10 cellular contexts compared by ENCODE assay signal in genomic region chr22:38513063-38513462, GRCh38. TPM values are rescaled to one million over a fixed set of nuclear protein-coding genes. Genes with fewer than 3 reads are reported as not detected.
A peak's percentile ranks its signal among the peaks of the same experiment; 100 is the strongest.
DNase-seq lines count a peak whose midpoint lies in the region; ATAC-seq and TF ChIP-seq lines count a peak whose summit lies in the region.
"Had no signal": no experiment of that assay in that cellular context is flagged by ENCODE, and none has a peak within 500 bp of the region (broad histone marks: within the 10 kb centered on the region; RNA-seq: fewer than 3 reads in every experiment).

No MANE protein-coding gene starts in this region.

- no peak overlapping the region for H3K4me3 ChIP-seq in GM23338
- no peak overlapping the region for H3K4me3 ChIP-seq in left lung
- no peak overlapping the region for H3K4me3 ChIP-seq in stomach
- no peak overlapping the region for H3K4me3 ChIP-seq in foreskin fibroblast (ENCODE audit: low read depth in 1 of 2, low read length in 2 of 2)

- WGBS in stomach, 5 donors: 52 to 79% (median 75%) methylated on average over 1 of the region's 1 CpG

- no peaks in the 10 kb centered on the region for H3K9me3 ChIP-seq in left lung
- H3K9me3 ChIP-seq in stomach: no peaks in the 10 kb centered on the region

- H3K4me3 Mint-ChIP-seq in GM23338: no peak overlapping the region
- H3K4me3 Mint-ChIP-seq: dendritic cell treated with granulocyte-macrophage colony-stimulating factor and Interleukin-4, amounts not matched to agents 40 ng/mL and 50 ng/mL, for 4 days had no signal

- peak; percentile 49 to 65 for TF ChIP-seq CTCF in GM23338 (conservative IDR thresholded peaks at IDR 0.05; ENCODE audit: low read depth in 2 of 2)
- TF ChIP-seq CTCF in left lung (IDR thresholded peaks at IDR 0.05): no peak
- TF ChIP-seq CTCF in stomach (IDR thresholded peaks at IDR 0.05): no peak
- no peak for TF ChIP-seq CTCF in foreskin fibroblast (IDR thresholded peaks at IDR 0.05; ENCODE audit: low read depth, low read length)

- intact Hi-C loops in left lung (cut with DNase I): no loop called here
- intact Hi-C loops in stomach (cut with DNase I; ENCODE audit: low total_unique reads): no loop called here

- H3K79me2 ChIP-seq in GM23338 (replicated peaks; ENCODE audit: insufficient read depth): no peaks in the 10 kb centered on the region

- H3K27me3 ChIP-seq in GM23338 (ENCODE audit: insufficient read depth): no peaks in the 10 kb centered on the region
- H3K27me3 ChIP-seq in left lung: no peaks in the 10 kb centered on the region
- H3K27me3 ChIP-seq in stomach: no peaks in the 10 kb centered on the region

- peaks cover 13% of the 10 kb centered on the region; the same call in 1 of the 2 replicates for H3F3A ChIP-seq in GM23338 (replicated peaks; ENCODE audit: low read depth)

- peak overlapping the region; percentile 87; the same call in 1 of the 2 replicates for H3K27ac Mint-ChIP-seq in GM23338
- H3K27ac Mint-ChIP-seq: dendritic cell treated with granulocyte-macrophage colony-stimulating factor and Interleukin-4, amounts not matched to agents 40 ng/mL and 50 ng/mL, for 4 days had no signal

- H3K36me3 Mint-ChIP-seq in GM23338 (ENCODE audit: low read depth): no peaks in the 10 kb centered on the region

- peak overlapping the region; percentile 40 for H3K4me2 ChIP-seq in GM23338

- no peaks in the 10 kb centered on the region for H3K36me3 ChIP-seq in GM23338 (ENCODE audit: insufficient read depth)
- H3K36me3 ChIP-seq in left lung: no peaks in the 10 kb centered on the region
- no peaks in the 10 kb centered on the region for H3K36me3 ChIP-seq in stomach

- H3K4me1 ChIP-seq in GM23338 (ENCODE audit: insufficient read depth) (peaks cover 23% of the 10 kb centered on the region), left lung (no peaks in the 10 kb centered on the region), stomach (no peaks in the 10 kb centered on the region)

- no peaks in the 10 kb centered on the region for H3K9me3 Mint-ChIP-seq in GM23338
- H3K9me3 Mint-ChIP-seq: dendritic cell treated with granulocyte-macrophage colony-stimulating factor and Interleukin-4, amounts not matched to agents 40 ng/mL and 50 ng/mL, for 4 days had no signal

- H2AFZ ChIP-seq in GM23338: no peak overlapping the region

- peaks cover 17% of the 10 kb centered on the region for H3K27me3 Mint-ChIP-seq in GM23338 (ENCODE audit: insufficient read depth, low read depth, poor library complexity)

- H3K27ac ChIP-seq in GM23338 (ENCODE audit: low read depth) (peak overlapping the region; percentile 70; the same call in 1 of the 2 replicates), left lung (no peak overlapping the region), stomach (no peak overlapping the region), caudate nucleus (ENCODE audit: low read depth, low read length) (no peak overlapping the region)

- H3K9me2 ChIP-seq in GM23338 (ENCODE audit: insufficient read depth): no peaks in the 10 kb centered on the region

- no peaks in the 10 kb centered on the region for H4K20me1 ChIP-seq in GM23338 (replicated peaks; ENCODE audit: insufficient read depth)

- peaks cover 34% of the 10 kb centered on the region for H3K4me1 Mint-ChIP-seq in GM23338

- ATAC-seq in GM23338 (peak; percentile 92), left lung (peak; percentile 19), HG02610 (IDR thresholded peaks at IDR 0.05; ENCODE audit: unreplicated experiment) (no peak)

- no peak for TF ChIP-seq EP300 in stomach (IDR thresholded peaks at IDR 0.05)

- TF ChIP-seq POLR2A in stomach (IDR thresholded peaks at IDR 0.05): no peak

- peak; percentile 35 for DNase-seq in COLO668 (lab: John Stamatoyannopoulos, UW; ENCODE audit: unreplicated experiment)
- DNase-seq in GM23338 (ENCODE audit: low spot score): peak; percentile 74
- peak; percentile 10 to 12 for DNase-seq in activated CD4-positive, alpha-beta T cell treated with anti-CD3 and anti-CD28 coated beads, Interleukin-2, amount 50 U/mL, for 4 hours
- DNase-seq in left lung: no peak
- no peak for DNase-seq in stomach
- no peak for DNase-seq in caudate nucleus (lab: John Stamatoyannopoulos, UW)
- DNase-seq in foreskin fibroblast: no peak

TF ChIP-seq in GM23338, 12 proteins besides CTCF, POLR2A, EP300 and RAD21 (continues in another document):
- TF ChIP-seq EZH2 (IDR thresholded peaks at IDR 0.05; ENCODE audit: low read depth, unreplicated experiment) (no peak), REST (IDR thresholded peaks at IDR 0.05; ENCODE audit: unreplicated experiment) (no peak), STAT1 (IDR thresholded peaks at IDR 0.05; ENCODE audit: unreplicated experiment) (no peak), ZNF331 (CRISPR knock-in tag; IDR thresholded peaks at IDR 0.05; ENCODE audit: low read depth) (no peak), JUNB (IDR thresholded peaks at IDR 0.05; ENCODE audit: unreplicated experiment) (no peak)

RNA-seq across cellular contexts. Expression of gene DDX17, which starts 7.0 kb away (rescaled TPM):
- total RNA-seq in GM23338 (2014; rRNA removed; shearing (Covaris generic)): 452 and 603 TPM in 2 replicates
- polyA plus RNA-seq in GM23338 (2016; fragmentation: Nextera tagmentation; extraction: Ambion mirVana): 88.0 and 91.0 TPM in 2 replicates
- total RNA-seq in left lung: 100 to 1,000 TPM; 384 to 410 TPM
- total RNA-seq in stomach: 1,000 to 10,000 TPM in 2 of 5 donors, 100 to 1,000 TPM in 3; 485 to 4,611 (median 706) TPM
- polyA plus RNA-seq in stomach: 100 to 1,000 TPM in 1 of 3 donors, 10 to 100 TPM in 2; 59.5 to 133 (median 79.3) TPM

RNA-seq across cellular contexts. Expression of gene KDELR3, which starts 45.2 kb away (rescaled TPM):
- total RNA-seq in GM23338 (2014; rRNA removed; shearing (Covaris generic)): 5.6 and 11.1 TPM in 2 replicates
- polyA plus RNA-seq in GM23338 (2016; fragmentation: Nextera tagmentation; extraction: Ambion mirVana) (5.7 and 7.8 TPM in 2 replicates), stomach (10 to 100 TPM in 1 of 3 donors, 1 to 10 TPM in 2; 6.4 to 12.8 (median 6.8) TPM)
- total RNA-seq in left lung (10 to 100 TPM; 25.9 to 53.8 TPM), stomach (10 to 100 TPM in 3 of 5 donors, 1 to 10 TPM in 1, not detected in 1; 3.6 to 30.7 (median 11.6) TPM)

RNA-seq across cellular contexts. Expression of gene DMC1, which starts 56.9 kb away (rescaled TPM):
- total RNA-seq in GM23338 (2014; rRNA removed; shearing (Covaris generic)): 5.0 and 8.0 TPM in 2 replicates
- polyA plus RNA-seq in GM23338 (2016; fragmentation: Nextera tagmentation; extraction: Ambion mirVana) (13.2 and 18.5 TPM in 2 replicates), stomach (under 1 TPM; 0.37 to 0.46 (median 0.45) TPM)
- total RNA-seq in left lung (1 to 10 TPM; 1.6 to 2.1 TPM), stomach (10 to 100 TPM in 1 of 5 donors, not detected in 4; 10.1 TPM)

RNA-seq across cellular contexts. Expression of gene KCNJ4, which starts 58.1 kb away (rescaled TPM):
- 1.3 TPM in 2 replicates for total RNA-seq in GM23338 (2014; rRNA removed; shearing (Covaris generic))
- 0.23 and 0.28 TPM in 2 replicates for polyA plus RNA-seq in GM23338 (2016; fragmentation: Nextera tagmentation; extraction: Ambion mirVana)
- not detected for total RNA-seq in left lung
- total RNA-seq in stomach: not detected
- polyA plus RNA-seq in stomach: not detected
- total RNA-seq: osteoblast had no signal

Comparison
In these comparisons a context has a peak if more than half of its experiments do, and no peak if none do; other contexts are left out.
1. DNase-seq: peak in COLO668 (single experiment), GM23338 (single experiment) and activated CD4-positive, alpha-beta T cell treated with anti-CD3 and anti-CD28 coated beads, Interleukin-2, amount 50 U/mL, for 4 hours (2 of 2); none in left lung (0 of 2), stomach (single experiment), caudate nucleus (0 of 61) and foreskin fibroblast (0 of 2).
2. CTCF ChIP-seq: peak in GM23338 (2 of 2); none in left lung (0 of 2), stomach (0 of 7) and foreskin fibroblast (single experiment).